Comparison of ENCODE assay signal across 8 cellular contexts in the genomic region with DNA sequence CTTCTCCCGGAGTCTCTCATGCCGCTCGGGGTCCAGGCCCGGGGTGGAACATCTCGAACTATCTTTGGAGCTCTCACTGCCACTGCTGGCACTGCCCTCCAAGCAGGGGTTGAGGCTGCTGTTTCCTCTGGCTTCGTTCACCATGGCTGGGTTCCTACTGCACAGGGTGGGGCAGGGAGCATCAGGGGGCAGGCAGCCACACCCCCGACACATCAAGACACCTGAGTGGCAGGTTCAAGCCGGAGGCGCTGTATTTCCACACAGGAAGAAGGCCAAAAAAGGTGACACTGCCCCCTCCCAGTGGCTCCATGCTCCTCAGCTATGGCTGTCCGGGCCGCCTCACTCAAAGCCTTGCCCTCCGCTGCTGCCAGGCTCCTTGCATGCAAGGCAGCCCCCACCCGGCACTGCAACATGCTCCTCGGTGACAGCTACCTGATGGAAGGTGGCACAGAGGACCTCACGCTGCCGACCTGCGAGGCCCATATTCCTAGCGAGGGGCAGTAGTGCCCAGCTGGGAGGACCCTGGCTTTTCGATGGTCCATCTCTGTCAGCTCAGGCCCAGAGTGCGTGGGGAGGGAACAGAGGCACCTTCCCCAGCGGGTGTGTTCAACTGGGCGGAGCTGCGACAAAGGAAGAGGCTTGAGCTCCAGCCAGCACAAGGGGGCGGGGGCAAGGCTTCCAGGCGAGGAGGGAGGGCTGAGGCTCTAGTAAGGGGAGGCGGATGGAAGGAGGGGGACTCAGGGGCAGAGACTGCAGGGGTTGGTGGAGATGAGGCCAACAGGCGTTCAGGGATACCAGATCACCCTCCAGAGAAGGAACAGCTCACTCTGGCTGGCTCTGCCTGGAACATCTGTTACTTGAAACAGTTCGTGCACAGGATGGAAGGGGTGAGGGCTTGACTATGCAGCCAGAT. TPM values are rescaled to one million over a fixed set of nuclear protein-coding genes. Genes with fewer than 3 reads are reported as not detected.
DNase-seq lines count a peak whose midpoint lies in the region; ATAC-seq and TF ChIP-seq lines count a peak whose summit lies in the region.

No MANE protein-coding gene starts in this region.

- POLR2A ChIA-PET in HEK293T (lab: Yijun Ruan, JAX) = interaction anchor here (1.2 to 1.6 kb wide), 3 partner anchors 12 to 106 kb away, joined by 3 to 6 read pairs (median 4); no protein-coding TSS in a partner anchor
- POLR2A ChIA-PET in naive thymus-derived CD4-positive, alpha-beta T cell (lab: Charles Lee) = interaction anchor here (0.8 to 3.2 kb wide), 8 partner anchors 11 to 216 kb away, joined by 3 to 26 read pairs (median 4); partner anchors contain the start of genes MFN2 and MIIP

- H3K9me2 ChIP-seq in OCI-LY1 (ENCODE audit: low read depth, low read length) = no peaks in the 10 kb centered on the region

- no peaks in the 10 kb centered on the region for H4K20me1 ChIP-seq in OCI-LY1 (ENCODE audit: insufficient read depth, low read length)

- H3K36me3 ChIP-seq in OCI-LY1 (ENCODE audit: insufficient read depth, low read length) = peaks cover 34% of the 10 kb centered on the region
- peaks cover 0 to 32% (median 12%) of the 10 kb centered on the region in 3 experiments for H3K36me3 ChIP-seq in naive thymus-derived CD4-positive, alpha-beta T cell (ENCODE audit: control insufficient read depth in 2 of 3, insufficient read depth in 3 of 3, low read length in 3 of 3)

- DNase-seq in COLO668 (lab: John Stamatoyannopoulos, UW; ENCODE audit: unreplicated experiment) (peak; percentile 30), HEK293T (ENCODE audit: extremely low spot score) (peak; percentile 56), fibroblast of mammary gland (ENCODE audit: low read depth) (peak; percentile 98)
- DNase-seq in activated T-helper 1 cell treated with anti-CD3 and anti-CD28 coated beads, Interleukin-2, amount 50 U/mL, for 16 hours (ENCODE audit: low read depth in 1 of 2, low spot score in 1 of 2) = peak; percentile 47 to 48
- DNase-seq in naive thymus-derived CD4-positive, alpha-beta T cell = peak; percentile 51 to 82 (median 64)
- DNase-seq in stimulated activated CD8-positive, alpha-beta memory T cell treated with anti-CD3 and anti-CD28 coated beads, Interleukin-7, amount 100 ng/mL, for 4 hours (ENCODE audit: low read depth in 2 of 2) = peak; percentile 58 to 64

- H3F3A ChIP-seq in OCI-LY1 (ENCODE audit: insufficient read depth, low read length) = no peaks in the 10 kb centered on the region

- H3K27me3 ChIP-seq in OCI-LY1 (ENCODE audit: insufficient read depth, low read length) = no peaks in the 10 kb centered on the region
- no peaks in the 10 kb centered on the region for H3K27me3 ChIP-seq in naive thymus-derived CD4-positive, alpha-beta T cell (ENCODE audit: control insufficient read depth in 2 of 2, insufficient read depth in 2 of 2, low read length in 2 of 2)

- ATAC-seq in naive thymus-derived CD4-positive, alpha-beta T cell = peak; percentile 51
- no peak for ATAC-seq in GM21576 (IDR thresholded peaks at IDR 0.05; ENCODE audit: unreplicated experiment)

- CTCF ChIA-PET in HEK293T (lab: Yijun Ruan, JAX) = interaction anchor here (1.1 kb wide), 1 partner anchor 18 kb away, joined by 8 read pairs; no protein-coding TSS in a partner anchor
- CTCF ChIA-PET in naive thymus-derived CD4-positive, alpha-beta T cell (lab: Charles Lee) = interaction anchor here (0.6 to 0.9 kb wide), 3 partner anchors 18 to 139 kb away, joined by 3 to 5 read pairs (median 3); no protein-coding TSS in a partner anchor

- peaks cover 5% of the 10 kb centered on the region; the same call in 1 of the 2 replicates for H3K79me2 ChIP-seq in OCI-LY1 (ENCODE audit: insufficient read depth, low read length)

- H3K4me2 ChIP-seq in OCI-LY1 (ENCODE audit: low read length) = peak overlapping the region; percentile 94

- peak overlapping the region; percentile 84 to 98 (median 94) for H3K27ac Mint-ChIP-seq in naive thymus-derived CD4-positive, alpha-beta T cell

- no peak for TF ChIP-seq CTCF in OCI-LY1 (IDR thresholded peaks at IDR 0.05; ENCODE audit: low read length)
- TF ChIP-seq CTCF in fibroblast of mammary gland (conservative IDR thresholded peaks at IDR 0.05; ENCODE audit: control insufficient read depth, insufficient read depth, low read depth, low read length) = no peak

- H2AFZ ChIP-seq in OCI-LY1 (ENCODE audit: low read length) = no peak overlapping the region

- no peaks in the 10 kb centered on the region for H3K27me3 Mint-ChIP-seq in naive thymus-derived CD4-positive, alpha-beta T cell

- peak overlapping the region; percentile 90 to 100 (median 98) for H3K4me3 Mint-ChIP-seq in naive thymus-derived CD4-positive, alpha-beta T cell

- no peaks in the 10 kb centered on the region for H3K9me3 ChIP-seq in OCI-LY1 (ENCODE audit: low read length)
- no peaks in the 10 kb centered on the region for H3K9me3 ChIP-seq in naive thymus-derived CD4-positive, alpha-beta T cell (ENCODE audit: control insufficient read depth in 2 of 3, low read length in 3 of 3)

- peak overlapping the region; percentile 64 for H3K9ac ChIP-seq in OCI-LY1 (ENCODE audit: low read length)

- peaks cover 52% of the 10 kb centered on the region for H3K4me1 ChIP-seq in OCI-LY1 (ENCODE audit: insufficient read depth, low read length, severe bottlenecking)
- peaks cover 39 to 40% of the 10 kb centered on the region in 2 donors for H3K4me1 ChIP-seq in naive thymus-derived CD4-positive, alpha-beta T cell (ENCODE audit: control insufficient read depth in 2 of 2, insufficient read depth in 2 of 2, low read length in 2 of 2)

- intact Hi-C loops in naive thymus-derived CD4-positive, alpha-beta T cell (cut with micrococcal nuclease) = loop anchor here (1.0 to 10.0 kb wide), 8 partner anchors 18 to 1328 kb away; partner anchors contain the start of genes AGTRAP (in 2 of the 2), DFFA (in 1 of the 2), DHRS3 (in 1 of the 2) and EXOSC10 (in 1 of the 2)

- peaks cover 26 to 63% (median 53%) of the 10 kb centered on the region in 7 donors for H3K4me1 Mint-ChIP-seq in naive thymus-derived CD4-positive, alpha-beta T cell

- H3K27ac ChIP-seq in OCI-LY1 (ENCODE audit: low read depth, low read length, poor library complexity, severe bottlenecking) = peak overlapping the region; percentile 79
- H3K27ac ChIP-seq in naive thymus-derived CD4-positive, alpha-beta T cell (ENCODE audit: low read depth, low read length) = peak overlapping the region; percentile 92

- H3K9me3 Mint-ChIP-seq in naive thymus-derived CD4-positive, alpha-beta T cell = peaks cover 0 to 4% (median 0%) of the 10 kb centered on the region in 11 donors

- H3K4me3 ChIP-seq in OCI-LY1 (ENCODE audit: low read depth, low read length, poor library complexity, severe bottlenecking) (peak overlapping the region; percentile 70), fibroblast of mammary gland (ENCODE audit: control insufficient read depth, low read depth, low read length) (peak overlapping the region; percentile 72)
- peak overlapping the region; percentile 68 for H3K4me3 ChIP-seq in naive thymus-derived CD4-positive, alpha-beta T cell (ENCODE audit: low read length)

- H3K36me3 Mint-ChIP-seq in naive thymus-derived CD4-positive, alpha-beta T cell = peaks cover 0 to 18% (median 6%) of the 10 kb centered on the region in 5 donors

TF ChIP-seq in HEK293T, 16 proteins besides CTCF, POLR2A, EP300 and RAD21:
- TF ChIP-seq BHLHE40 (IDR thresholded peaks at IDR 0.05; ENCODE audit: borderline replicate concordance) (no peak), NFRKB (IDR thresholded peaks at IDR 0.05) (no peak), ELF4 (IDR thresholded peaks at IDR 0.05) (no peak), L3MBTL2 (conservative IDR thresholded peaks at IDR 0.05) (no peak), SUZ12 (IDR thresholded peaks at IDR 0.05) (no peak), ARNT (IDR thresholded peaks at IDR 0.05) (no peak), PKNOX1 (IDR thresholded peaks at IDR 0.05) (no peak), TARDBP (IDR thresholded peaks at IDR 0.05) (no peak), SP1 (IDR thresholded peaks at IDR 0.05) (no peak), HDGF (IDR thresholded peaks at IDR 0.05; ENCODE audit: borderline replicate concordance) (no peak), LEF1 (IDR thresholded peaks at IDR 0.05; ENCODE audit: borderline replicate concordance) (no peak), FOXM1 (IDR thresholded peaks at IDR 0.05; ENCODE audit: borderline replicate concordance) (no peak)

RNA-seq across cellular contexts. Expression of gene MTHFR, which starts 2.5 kb away (rescaled TPM):
- total RNA-seq in naive thymus-derived CD4-positive, alpha-beta T cell = 10 to 100 TPM; 31.0 to 64.4 (median 55.2) TPM
- polyA plus RNA-seq in naive thymus-derived CD4-positive, alpha-beta T cell = 10 to 100 TPM; 10.0 to 10.5 TPM

RNA-seq across cellular contexts. Expression of gene CLCN6, which starts 2.8 kb away (rescaled TPM):
- total RNA-seq in naive thymus-derived CD4-positive, alpha-beta T cell = 10 to 100 TPM; 13.3 to 23.0 (median 20.9) TPM
- 1 to 10 TPM; 3.4 to 3.6 TPM for polyA plus RNA-seq in naive thymus-derived CD4-positive, alpha-beta T cell

RNA-seq across cellular contexts. Expression of gene C1orf167, which starts 41.2 kb away (rescaled TPM):
- under 1 TPM in 1 of 5 experiments, not detected in 4; 0.13 TPM for total RNA-seq in naive thymus-derived CD4-positive, alpha-beta T cell
- under 1 TPM in 1 of 2 donors, not detected in 1; 0.45 TPM for polyA plus RNA-seq in naive thymus-derived CD4-positive, alpha-beta T cell

RNA-seq across cellular contexts. Expression of gene NPPA, which starts 44.4 kb away (rescaled TPM):
- not detected for total RNA-seq in naive thymus-derived CD4-positive, alpha-beta T cell
- not detected for polyA plus RNA-seq in naive thymus-derived CD4-positive, alpha-beta T cell

RNA-seq across cellular contexts. Expression of gene NPPB, which starts 55.5 kb away (rescaled TPM):
- total RNA-seq in naive thymus-derived CD4-positive, alpha-beta T cell = not detected
- polyA plus RNA-seq in naive thymus-derived CD4-positive, alpha-beta T cell = not detected

Comparison
In these comparisons a context has a peak if more than half of its experiments do, and no peak if none do; other contexts are left out.
1. DNase-seq: peak in every context shown above with its lines; median percentile 98 in fibroblast of mammary gland; 64 in naive thymus-derived CD4-positive, alpha-beta T cell; 61 in stimulated activated CD8-positive, alpha-beta memory T cell treated with anti-CD3 and anti-CD28 coated beads, Interleukin-7, amount 100 ng/mL, for 4 hours; 56 in HEK293T; 48 in activated T-helper 1 cell treated with anti-CD3 and anti-CD28 coated beads, Interleukin-2, amount 50 U/mL, for 16 hours; 30 in COLO668.